In the genomic region with DNA sequence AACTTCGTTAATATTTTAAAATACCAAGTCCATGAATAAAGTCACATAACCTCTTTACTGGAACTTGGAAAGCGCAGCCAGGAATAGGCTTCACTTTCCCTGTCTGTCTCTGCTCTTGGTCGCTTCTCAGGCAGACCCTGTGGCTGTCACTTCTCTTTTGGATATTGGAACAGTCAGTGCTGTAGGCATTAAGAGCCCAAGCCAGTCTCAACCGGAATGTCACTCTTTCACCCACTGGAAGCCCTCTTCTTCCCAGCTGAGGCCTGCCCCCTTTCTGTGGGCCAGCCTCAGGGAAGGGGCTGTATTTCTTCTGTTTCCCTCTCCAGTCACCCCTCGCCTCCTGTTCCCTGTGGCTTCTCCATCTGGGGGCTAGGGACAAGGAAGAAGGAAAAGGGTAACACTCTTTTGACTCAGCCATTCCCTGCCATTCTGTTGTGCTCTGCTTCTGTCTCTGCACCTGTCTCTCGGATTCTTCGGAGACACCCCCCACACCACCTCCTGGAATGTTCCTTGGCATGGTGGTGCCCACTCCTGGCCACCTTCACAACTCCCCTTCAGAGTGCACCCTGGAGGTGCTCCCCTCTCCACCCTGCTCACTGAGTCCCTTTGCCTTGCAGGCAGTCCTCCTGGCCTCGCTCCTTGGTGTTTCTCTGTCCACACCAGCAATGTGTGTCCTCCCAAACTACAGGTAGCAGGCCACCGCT, we compare ENCODE assay signal across 20 cellular contexts.
A peak's percentile ranks its signal among the peaks of the same experiment; 100 is the strongest.
DNase-seq lines count a peak whose midpoint lies in the region; ATAC-seq, FAIRE-seq and TF ChIP-seq lines count a peak whose summit lies in the region.
"Had no signal": no experiment of that assay in that cellular context is flagged by ENCODE, and none has a peak within 500 bp of the region (broad histone marks: within the 10 kb centered on the region; RNA-seq: fewer than 3 reads in every experiment).

No MANE protein-coding gene starts in this region.

- no peak for TF ChIP-seq POLR2A in HepG2 (IDR thresholded peaks at IDR 0.05; ENCODE audit: insufficient read depth in 1 of 2, low read depth in 2 of 2, low read length in 2 of 2)
- no peak for TF ChIP-seq POLR2A in right lobe of liver (IDR thresholded peaks at IDR 0.05)
- TF ChIP-seq POLR2A in body of pancreas (IDR thresholded peaks at IDR 0.05) = no peak
- no peak for TF ChIP-seq POLR2A in uterus (IDR thresholded peaks at IDR 0.05)

- H3K4me3 Mint-ChIP-seq in WTC11 = no peak overlapping the region
- H3K4me3 Mint-ChIP-seq in nephron = peak overlapping the region in 1 of 3 experiments; percentile 15
- H3K4me3 Mint-ChIP-seq in endothelial cell (ENCODE audit: unreplicated experiment) = no peak overlapping the region
- H3K4me3 Mint-ChIP-seq: activated CD8-positive, alpha-beta T cell treated with anti-CD3 and anti-CD28 coated beads for 36 hours; activated naive CD4-positive, alpha-beta T cell treated with anti-CD3 and anti-CD28 coated beads, Interleukin-2, amount 50 U/mL, for 24 hours; CD8-positive, alpha-beta T cell had no signal

- H3K27me3 ChIP-seq in HepG2 (ENCODE audit: control insufficient read depth in 1 of 2, insufficient read depth in 2 of 2, low read length in 2 of 2) (no peaks in the 10 kb centered on the region), right lobe of liver (no peaks in the 10 kb centered on the region), body of pancreas (no peaks in the 10 kb centered on the region), uterus (no peaks in the 10 kb centered on the region)
- H3K27me3 ChIP-seq: colonic mucosa had no signal

- H3K36me3 Mint-ChIP-seq in WTC11 (no peaks in the 10 kb centered on the region), nephron (ENCODE audit: low read depth) (no peaks in the 10 kb centered on the region), endothelial cell (ENCODE audit: low read depth, unreplicated experiment) (no peaks in the 10 kb centered on the region)
- H3K36me3 Mint-ChIP-seq: activated naive CD4-positive, alpha-beta T cell treated with anti-CD3 and anti-CD28 coated beads, Interleukin-2, amount 50 U/mL, for 24 hours; CD8-positive, alpha-beta T cell had no signal

- peak overlapping the region; percentile 71 for H3K27ac Mint-ChIP-seq in WTC11
- peak overlapping the region; percentile 35 to 66 (median 43) for H3K27ac Mint-ChIP-seq in nephron
- no peak overlapping the region for H3K27ac Mint-ChIP-seq in endothelial cell (ENCODE audit: unreplicated experiment)
- H3K27ac Mint-ChIP-seq: activated CD8-positive, alpha-beta T cell treated with anti-CD3 and anti-CD28 coated beads for 36 hours; activated naive CD4-positive, alpha-beta T cell treated with anti-CD3 and anti-CD28 coated beads, Interleukin-2, amount 50 U/mL, for 24 hours; CD8-positive, alpha-beta T cell had no signal

- H3K27ac ChIP-seq in HepG2 (ENCODE audit: extremely low read length, insufficient read depth, low read length) (no peak overlapping the region), right lobe of liver (no peak overlapping the region), body of pancreas (no peak overlapping the region), uterus (no peak overlapping the region)
- H3K27ac ChIP-seq: colonic mucosa, SK-N-MC, thoracic aorta had no signal

- H3K4me2 ChIP-seq in HepG2 (ENCODE audit: low read depth, low read length) = no peak overlapping the region

- no peak overlapping the region for H3K4me3 ChIP-seq in HepG2 (replicated peaks in 1 of 3; ENCODE audit: insufficient read depth in 1 of 3, low read depth in 2 of 3, low read length in 3 of 3)
- no peak overlapping the region for H3K4me3 ChIP-seq in right lobe of liver
- no peak overlapping the region for H3K4me3 ChIP-seq in body of pancreas
- no peak overlapping the region for H3K4me3 ChIP-seq in uterus
- H3K4me3 ChIP-seq: colonic mucosa, SK-N-MC, thoracic aorta had no signal

- no peak for DNase-seq in HepG2 (ENCODE audit: low spot score)
- no peak for DNase-seq in right lobe of liver
- no peak for DNase-seq in WTC11 (ENCODE audit: low spot score)
- no peak for DNase-seq in body of pancreas
- DNase-seq in endothelial cell (ENCODE audit: low spot score) = no peak
- DNase-seq in uterus = no peak
- DNase-seq: activated CD4-positive, CD25-positive, alpha-beta regulatory T cell; activated CD8-positive, alpha-beta T cell treated with anti-CD3 and anti-CD28 coated beads for 36 hours; activated T-cell treated with anti-CD3 and anti-CD28 coated beads, Interleukin-2, amount 50 U/mL, for 48 hours; CD8-positive, alpha-beta T cell; colonic mucosa; DMS79 treated with DMSO at 0.1 percent for 48 hours; islet precursor cell; NCI-H1105; stimulated activated CD4-positive, alpha-beta T cell treated with anti-CD3 and anti-CD28 coated beads, Interleukin-15, amount 100 ng/mL, for 24 hours had no signal

- no peaks in the 10 kb centered on the region for H3K27me3 Mint-ChIP-seq in WTC11 (ENCODE audit: low read depth)
- no peaks in the 10 kb centered on the region for H3K27me3 Mint-ChIP-seq in nephron (ENCODE audit: low read depth)
- peaks cover 5% of the 10 kb centered on the region for H3K27me3 Mint-ChIP-seq in endothelial cell (ENCODE audit: unreplicated experiment)
- H3K27me3 Mint-ChIP-seq: activated CD8-positive, alpha-beta T cell treated with anti-CD3 and anti-CD28 coated beads for 36 hours had no signal

- TF ChIP-seq CTCF in HepG2 (CRISPR knock-in tag; IDR thresholded peaks at IDR 0.05) (no peak), right lobe of liver (IDR thresholded peaks at IDR 0.05) (no peak), WTC11 (IDR thresholded peaks at IDR 0.05) (no peak), nephron (IDR thresholded peaks at IDR 0.05; ENCODE audit: unreplicated experiment in 3 of 3) (no peak), body of pancreas (IDR thresholded peaks at IDR 0.05) (no peak), endothelial cell (IDR thresholded peaks at IDR 0.05; ENCODE audit: unreplicated experiment) (no peak), uterus (IDR thresholded peaks at IDR 0.05) (no peak)

- FAIRE-seq in HepG2 (lab: Jason Lieb, UNC) = no peak

- no peak overlapping the region for H3K9ac ChIP-seq in HepG2 (ENCODE audit: insufficient read depth, low read depth, low read length)

- no peaks in the 10 kb centered on the region for H3K9me3 ChIP-seq in HepG2 (ENCODE audit: low read length)
- no peaks in the 10 kb centered on the region for H3K9me3 ChIP-seq in right lobe of liver
- H3K9me3 ChIP-seq in body of pancreas = no peaks in the 10 kb centered on the region
- H3K9me3 ChIP-seq in uterus = no peaks in the 10 kb centered on the region
- H3K9me3 ChIP-seq: colonic mucosa, thoracic aorta had no signal

- CTCF ChIA-PET in HepG2 (lab: Yijun Ruan, JAX; ENCODE audit: low intra/inter-chr PET ratio, low total read pairs) (no interaction called here), WTC11 (lab: Charles Lee) (interaction anchor here (1.0 to 3.3 kb wide), 3 partner anchors 12 to 138 kb away, joined by 4 to 13 read pairs (median 10); no protein-coding TSS in a partner anchor)

- POLR2A ChIA-PET in HepG2 (lab: Yijun Ruan, JAX) = no interaction called here
- POLR2A ChIA-PET in WTC11 (lab: Charles Lee) = no interaction called here

- 96% methylated on average over 9 of the region's 9 CpGs for WGBS in HepG2 (ENCODE audit: low lambda C conversion rate)
- 93% methylated on average over 5 of the region's 9 CpGs for WGBS in right lobe of liver (ENCODE audit: insufficient coverage, low coverage, low lambda C conversion rate, missing lambda C conversion rate)
- 93 to 96% methylated on average over 9 of the region's 9 CpGs for WGBS in body of pancreas, 2 donors

- BruUV-seq in HepG2 (replicated peaks; lab: Mats Ljungman, UMichigan) = no TSS peak

- H3K9me3 Mint-ChIP-seq in WTC11 = no peaks in the 10 kb centered on the region
- H3K9me3 Mint-ChIP-seq in nephron = no peaks in the 10 kb centered on the region
- no peaks in the 10 kb centered on the region for H3K9me3 Mint-ChIP-seq in endothelial cell (ENCODE audit: unreplicated experiment)
- H3K9me3 Mint-ChIP-seq: activated CD8-positive, alpha-beta T cell treated with anti-CD3 and anti-CD28 coated beads for 36 hours; activated naive CD4-positive, alpha-beta T cell treated with anti-CD3 and anti-CD28 coated beads, Interleukin-2, amount 50 U/mL, for 24 hours; CD8-positive, alpha-beta T cell had no signal

- H3K36me3 ChIP-seq in HepG2 (replicated peaks in 1 of 2; ENCODE audit: control insufficient read depth in 1 of 2, insufficient read depth in 2 of 2, low read length in 2 of 2) (peaks cover 0 to 1% of the 10 kb centered on the region in 2 experiments; a peak in 1 of 5 replicates), right lobe of liver (no peaks in the 10 kb centered on the region), body of pancreas (replicated peaks in 1 of 2; ENCODE audit: insufficient read depth in 1 of 2, low read depth in 2 of 2) (no peaks in the 10 kb centered on the region), uterus (no peaks in the 10 kb centered on the region)
- H3K36me3 ChIP-seq: colonic mucosa, thoracic aorta had no signal

- no peak overlapping the region for H2AFZ ChIP-seq in HepG2 (ENCODE audit: low read length)

- ATAC-seq in HepG2 = peak; percentile 35
- ATAC-seq in right lobe of liver = no peak
- ATAC-seq in WTC11 = peak; percentile 16
- ATAC-seq in GM18867 (IDR thresholded peaks at IDR 0.05; ENCODE audit: unreplicated experiment) = no peak
- ATAC-seq in body of pancreas = no peak
- ATAC-seq: activated CD8-positive, alpha-beta T cell treated with anti-CD3 and anti-CD28 coated beads for 36 hours; CD8-positive, alpha-beta T cell had no signal

- in situ Hi-C loops in HepG2 (cut with HindIII; ENCODE audit: extremely low pct_ligation_motif_present, low pct_unique_long_range_greater_than_20kb) = no loop called here

- H3K79me2 ChIP-seq in HepG2 (ENCODE audit: insufficient read depth, low read length) = peaks cover 95% of the 10 kb centered on the region

- TF ChIP-seq EP300 in HepG2 (IDR thresholded peaks at IDR 0.05; ENCODE audit: low read depth in 2 of 2, low read length in 2 of 2) (no peak), HepG2 (CRISPR knock-in tag; IDR thresholded peaks at IDR 0.05; ENCODE audit: borderline replicate concordance) (no peak)

- H3K4me1 Mint-ChIP-seq in WTC11 = peaks cover 74% of the 10 kb centered on the region
- peaks cover 82% of the 10 kb centered on the region for H3K4me1 Mint-ChIP-seq in nephron
- peaks cover 43% of the 10 kb centered on the region for H3K4me1 Mint-ChIP-seq in endothelial cell (ENCODE audit: unreplicated experiment)
- H3K4me1 Mint-ChIP-seq: activated naive CD4-positive, alpha-beta T cell treated with anti-CD3 and anti-CD28 coated beads, Interleukin-2, amount 50 U/mL, for 24 hours had no signal

- peaks cover 31% of the 10 kb centered on the region for H4K20me1 ChIP-seq in HepG2 (ENCODE audit: insufficient read depth, low read length)

- intact Hi-C loops in HepG2 (cut with micrococcal nuclease; ENCODE audit: unreplicated experiment) (no loop called here), right lobe of liver (cut with DNase I) (no loop called here), body of pancreas (cut with DNase I) (no loop called here), uterus (cut with DNase I; ENCODE audit: low total_unique reads) (no loop called here)

- H3K4me1 ChIP-seq in HepG2 (ENCODE audit: insufficient read depth, low read length) (peaks cover 21% of the 10 kb centered on the region), right lobe of liver (peaks cover 0 to 9% (median 4%) of the 10 kb centered on the region in 4 donors), body of pancreas (peaks cover 8% of the 10 kb centered on the region), uterus (peaks cover 0 to 5% of the 10 kb centered on the region in 2 donors)

- TF ChIP-seq RAD21 in HepG2 (CRISPR knock-in tag; IDR thresholded peaks at IDR 0.05) = no peak

Comparison
In these comparisons a context has a peak if more than half of its experiments do, and no peak if none do; other contexts are left out.
1. ATAC-seq: peak in HepG2 (single experiment) and WTC11 (single experiment); none in right lobe of liver (0 of 4), GM18867 (single experiment) and body of pancreas (single experiment).
2. Of the 50 proteins assayed by ChIP-seq in both HepG2 and WTC11: peak only in HepG2: ZNF263; only in WTC11: none; in both: none; in neither: 49.